9 cellular contexts compared by ENCODE assay signal in the genomic region with DNA sequence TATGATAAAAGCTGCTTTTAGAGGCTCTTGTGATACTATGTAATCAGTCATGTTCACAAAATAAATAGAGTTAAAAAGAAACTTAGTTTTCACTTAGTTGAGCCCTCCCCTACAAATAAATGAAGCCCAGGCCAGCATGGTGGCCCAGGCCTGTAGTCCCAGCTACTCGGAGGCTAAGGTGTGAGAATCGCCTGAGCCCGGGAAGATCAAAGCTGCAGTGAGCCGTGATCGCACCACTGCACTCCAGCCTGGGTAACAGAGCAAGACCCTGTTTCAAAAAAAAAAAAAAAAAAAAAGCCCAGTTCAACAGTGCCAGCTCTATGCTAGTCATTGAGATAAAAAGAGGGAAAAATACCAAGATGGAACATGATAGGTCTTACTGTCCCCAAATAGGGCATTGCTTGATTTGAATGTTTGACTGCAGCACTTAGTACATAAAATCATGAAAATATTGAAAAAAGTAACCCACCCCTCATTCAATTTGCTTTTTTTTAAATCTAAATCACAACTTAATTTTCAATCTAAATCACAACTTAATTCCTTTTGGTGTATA. TPM values are rescaled to one million over a fixed set of nuclear protein-coding genes. Genes with fewer than 3 reads are reported as not detected.
DNase-seq lines count a peak whose midpoint lies in the region; ATAC-seq and TF ChIP-seq lines count a peak whose summit lies in the region.
"Had no signal": no experiment of that assay in that cellular context is flagged by ENCODE, and none has a peak within 500 bp of the region (broad histone marks: within the 10 kb centered on the region; RNA-seq: fewer than 3 reads in every experiment).

No MANE protein-coding gene starts in this region.

- no peaks in the 10 kb centered on the region for H3K27me3 ChIP-seq in testis

- peaks cover 45% of the 10 kb centered on the region for H3K36me3 Mint-ChIP-seq in stimulated activated naive CD8-positive, alpha-beta T cell treated with anti-CD3 and anti-CD28 coated beads, Interleukin-15, Interleukin-2, amounts not matched to agents 100 ng/mL and 50 ng/mL, for 24 hours (ENCODE audit: low read depth)

- no peaks in the 10 kb centered on the region for H3K9me3 Mint-ChIP-seq in stimulated activated naive CD8-positive, alpha-beta T cell treated with anti-CD3 and anti-CD28 coated beads, Interleukin-15, Interleukin-2, amounts not matched to agents 100 ng/mL and 50 ng/mL, for 24 hours
- H3K9me3 Mint-ChIP-seq: activated CD4-positive, alpha-beta memory T cell treated with anti-CD3 and anti-CD28 coated beads, Interleukin-2, amount 10 ng/mL, durations not matched to agents 7 days and 5 days had no signal

- H3K27ac ChIP-seq in mesodermal cell (ENCODE audit: low read depth, low read length, severe bottlenecking): no peak overlapping the region
- no peak overlapping the region for H3K27ac ChIP-seq in testis

- no peak for DNase-seq in stimulated activated naive CD8-positive, alpha-beta T cell treated with anti-CD3 and anti-CD28 coated beads, Interleukin-15, Interleukin-2, amounts not matched to agents 100 U/mL and 50 U/mL, for 24 hours
- DNase-seq in astrocyte of the spinal cord (ENCODE audit: low read depth, low spot score) (no peak), testis (no peak), left lobe of liver (ENCODE audit: low spot score) (no peak), GM10248 (ENCODE audit: extremely low spot score) (no peak)
- DNase-seq: activated CD4-positive, alpha-beta memory T cell treated with anti-CD3 and anti-CD28 coated beads, Interleukin-2, amount 10 ng/mL, durations not matched to agents 7 days and 5 days had no signal

- TF ChIP-seq CTCF in astrocyte of the spinal cord (IDR thresholded peaks at IDR 0.05; ENCODE audit: low read depth, low read length): no peak
- TF ChIP-seq CTCF in testis (IDR thresholded peaks at IDR 0.05): no peak
- TF ChIP-seq CTCF in GM10248 (IDR thresholded peaks at IDR 0.05; ENCODE audit: control extremely low read depth, extremely low read depth, low read depth, missing control alignments): no peak

- CTCF ChIA-PET in GM10248 (lab: Yijun Ruan, JAX): interaction anchor here (2.7 to 9.5 kb wide), 4 partner anchors 11 to 100 kb away, joined by 23 to 129 read pairs (median 50); a partner anchor contains a TSS

- in situ Hi-C loops in astrocyte of the spinal cord (cut with HindIII; ENCODE audit: low sequenced_read_pairs): no loop called here

- intact Hi-C loops in testis (cut with DNase I; ENCODE audit: low total_unique reads): no loop called here

- H3K4me1 ChIP-seq in mesodermal cell (ENCODE audit: control insufficient read depth, insufficient read depth, low read length, poor library complexity, severe bottlenecking) (peaks cover 16% of the 10 kb centered on the region), testis (peaks cover 8% of the 10 kb centered on the region)

- 100% methylated on average over 3 of the region's 5 CpGs; no CpG with 5 or more reads in 1 of the 2 experiments for WGBS in mesodermal cell (ENCODE audit: insufficient coverage in 2 of 2), 2 experiments
- 17 to 56% methylated on average over 5 of the region's 5 CpGs for WGBS in testis, 2 donors

- TF ChIP-seq POLR2A in testis (IDR thresholded peaks at IDR 0.05): no peak

- H3K36me3 ChIP-seq in mesodermal cell (ENCODE audit: control insufficient read depth, insufficient read depth, low read length) (peaks cover 26% of the 10 kb centered on the region), testis (ENCODE audit: low read depth, missing control alignments) (no peaks in the 10 kb centered on the region)

- H3K4me3 Mint-ChIP-seq in stimulated activated naive CD8-positive, alpha-beta T cell treated with anti-CD3 and anti-CD28 coated beads, Interleukin-15, Interleukin-2, amounts not matched to agents 100 ng/mL and 50 ng/mL, for 24 hours: no peak overlapping the region

- no peak for ATAC-seq in stimulated activated naive CD8-positive, alpha-beta T cell treated with anti-CD3 and anti-CD28 coated beads, Interleukin-15, Interleukin-2, amounts not matched to agents 100 U/mL and 50 U/mL, for 24 hours
- ATAC-seq in left lobe of liver (no peak), GM18867 (IDR thresholded peaks at IDR 0.05; ENCODE audit: unreplicated experiment) (no peak)

- peak overlapping the region; percentile 57 for H3K27ac Mint-ChIP-seq in stimulated activated naive CD8-positive, alpha-beta T cell treated with anti-CD3 and anti-CD28 coated beads, Interleukin-15, Interleukin-2, amounts not matched to agents 100 ng/mL and 50 ng/mL, for 24 hours
- H3K27ac Mint-ChIP-seq: activated CD4-positive, alpha-beta memory T cell treated with anti-CD3 and anti-CD28 coated beads, Interleukin-2, amount 10 ng/mL, durations not matched to agents 7 days and 5 days had no signal

- no peaks in the 10 kb centered on the region for H3K27me3 Mint-ChIP-seq in stimulated activated naive CD8-positive, alpha-beta T cell treated with anti-CD3 and anti-CD28 coated beads, Interleukin-15, Interleukin-2, amounts not matched to agents 100 ng/mL and 50 ng/mL, for 24 hours
- H3K27me3 Mint-ChIP-seq: activated CD4-positive, alpha-beta memory T cell treated with anti-CD3 and anti-CD28 coated beads, Interleukin-2, amount 10 ng/mL, durations not matched to agents 7 days and 5 days had no signal

- POLR2A ChIA-PET in GM10248 (lab: Yijun Ruan, JAX): interaction anchor here (0.7 kb wide), 1 partner anchor 505 kb away, joined by 5 read pairs; no protein-coding TSS in a partner anchor

- H3K9me3 ChIP-seq in mesodermal cell (ENCODE audit: control insufficient read depth, low read length) (no peaks in the 10 kb centered on the region), testis (no peaks in the 10 kb centered on the region)

- peaks cover 24% of the 10 kb centered on the region for H3K4me1 Mint-ChIP-seq in stimulated activated naive CD8-positive, alpha-beta T cell treated with anti-CD3 and anti-CD28 coated beads, Interleukin-15, Interleukin-2, amounts not matched to agents 100 ng/mL and 50 ng/mL, for 24 hours (ENCODE audit: low read depth)

- H3K4me3 ChIP-seq in astrocyte of the spinal cord (ENCODE audit: low read depth, low read length) (peak overlapping the region; percentile 93), mesodermal cell (ENCODE audit: extremely low read depth, insufficient read depth, low read length, poor library complexity, severe bottlenecking) (peak overlapping the region; percentile 87), testis (no peak overlapping the region)

RNA-seq across cellular contexts. Expression of a gene that starts 1.5 kb away (rescaled TPM):
- 41.4 TPM for polyA plus RNA-seq in mesodermal cell (2013, experiment 1 of 2)
- 45.8 TPM for polyA plus RNA-seq in mesodermal cell (2013, experiment 2 of 2)
- total RNA-seq in testis (10 to 100 TPM; 36.2 to 42.5 TPM), left lobe of liver (19.1 TPM)
- 25.9 TPM for polyA plus RNA-seq in testis (ENCODE audit: insufficient read depth, low read depth, low replicate concordance)

RNA-seq across cellular contexts. Expression of a gene that starts 11.7 kb away (rescaled TPM):
- polyA plus RNA-seq in mesodermal cell (2013, experiment 1 of 2): 1.6 TPM
- polyA plus RNA-seq in mesodermal cell (2013, experiment 2 of 2): 4.0 TPM
- 10 to 100 TPM; 20.3 to 32.8 TPM for total RNA-seq in testis
- 22.1 TPM for polyA plus RNA-seq in testis (ENCODE audit: insufficient read depth, low read depth, low replicate concordance)
- 3.5 TPM for total RNA-seq in left lobe of liver

Comparison
In these comparisons a context has a peak if more than half of its experiments do, and no peak if none do; other contexts are left out.
1. H3K4me3 ChIP-seq: peak in astrocyte of the spinal cord (single experiment) and mesodermal cell (single experiment); none in testis (0 of 2).